Comparison of ENCODE assay signal across 28 cellular contexts in the genomic region with DNA sequence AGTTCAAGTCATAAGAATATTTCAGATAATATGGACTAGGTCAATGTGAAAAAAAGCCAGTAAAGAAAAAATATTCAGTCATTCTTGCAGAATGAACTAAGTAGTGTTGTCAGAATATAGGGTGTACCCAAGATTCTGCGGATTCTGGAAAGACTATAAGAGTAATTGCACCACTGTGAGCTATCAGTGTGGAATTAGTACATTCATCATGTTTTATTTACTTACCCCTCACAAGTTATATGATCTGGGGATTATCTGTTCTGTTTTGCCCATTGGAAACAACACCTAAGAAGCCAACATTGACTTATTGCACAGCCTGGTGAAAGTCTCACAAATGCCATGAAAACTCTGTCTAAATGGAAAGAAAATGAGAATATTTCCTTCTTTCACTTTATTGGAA.
"Had no signal": no experiment of that assay in that cellular context is flagged by ENCODE, and none has a peak within 500 bp of the region (broad histone marks: within the 10 kb centered on the region; RNA-seq: fewer than 3 reads in every experiment).

No MANE protein-coding gene starts in this region.

- H2AFZ ChIP-seq: neural progenitor cell, parathyroid adenoma had no signal

- H3K4me3 ChIP-seq: neural progenitor cell, ovary, psoas muscle, right lobe of liver, skin epidermis, smooth muscle cell, spleen, suprapubic skin, testis, tibial artery, transverse colon, upper lobe of right lung, uterus had no signal

- H3K9ac ChIP-seq: neural progenitor cell, parathyroid adenoma had no signal

- H3K4me2 ChIP-seq: neural progenitor cell, smooth muscle cell had no signal

- ATAC-seq: natural killer cell; psoas muscle; right cardiac atrium; right lobe of liver; stimulated activated memory B cell treated with anti-CD40 and anti-IgM and Interleukin-4, amounts not matched to agents 10 μg/mL and 1 μg/mL and 100 μg/mL, for 72 hours; stimulated activated naive CD8-positive, alpha-beta T cell treated with anti-CD3 and anti-CD28 coated beads, Interleukin-15, amount 100 ng/mL, for 72 hours; stimulated activated naive CD8-positive, alpha-beta T cell treated with anti-CD3 and anti-CD28 coated beads, Interleukin-15, Interleukin-2, amounts not matched to agents 100 U/mL and 50 U/mL, for 24 hours; upper lobe of right lung had no signal

- H3K36me3 ChIP-seq: neural progenitor cell, ovary, right lobe of liver, spleen, suprapubic skin, tibial artery, transverse colon, upper lobe of right lung, uterus had no signal

- H3K9me3 ChIP-seq: ovary, psoas muscle, right lobe of liver, suprapubic skin, testis, tibial artery, transverse colon, upper lobe of right lung, uterus had no signal

- H3K4me1 ChIP-seq: neural progenitor cell, parathyroid adenoma, psoas muscle, right lobe of liver, spleen, suprapubic skin, testis, tibial artery, transverse colon, upper lobe of right lung, uterus had no signal

- H3K27me3 ChIP-seq: neural progenitor cell, ovary, right lobe of liver, spleen, suprapubic skin, testis, tibial artery, transverse colon, upper lobe of right lung, uterus had no signal

- H3K79me2 ChIP-seq: parathyroid adenoma had no signal

- DNase-seq: natural killer cell; occipital lobe; ovary; posterior cingulate gyrus; psoas muscle; right cardiac atrium; right lobe of liver; spleen; stimulated activated CD4-positive, alpha-beta T cell treated with anti-CD3 and anti-CD28 coated beads, Interleukin-12 subunit alpha, Interleukin-12 subunit beta, amount 100 ng/mL, for 4 hours; stimulated activated CD4-positive, alpha-beta T cell treated with anti-CD3 and anti-CD28 coated beads, Interleukin-1b, Interleukin-23, amount 100 ng/mL, for 48 hours; stimulated activated CD4-positive, alpha-beta T cell treated with anti-CD3 and anti-CD28 coated beads, Interleukin-4, amount 100 ng/mL, for 1 hour; stimulated activated CD4-positive, alpha-beta T cell treated with anti-CD3 and anti-CD28 coated beads, Interleukin-4, amount 100 ng/mL, for 4 hours; stimulated activated CD8-positive, alpha-beta memory T cell treated with anti-CD3 and anti-CD28 coated beads, Interleukin-4, amount 100 ng/mL, for 48 hours; stimulated activated naive CD4-positive, alpha-beta T cell; stimulated activated naive CD8-positive, alpha-beta T cell treated with anti-CD3 and anti-CD28 coated beads, Interleukin-15, amount 100 ng/mL, for 72 hours; stimulated activated naive CD8-positive, alpha-beta T cell treated with anti-CD3 and anti-CD28 coated beads, Interleukin-15, Interleukin-2, amounts not matched to agents 100 U/mL and 50 U/mL, for 24 hours; substantia nigra; testis; tibial artery; transverse colon; upper lobe of right lung; uterus had no signal

- H3K27ac ChIP-seq: neural progenitor cell, ovary, parathyroid adenoma, psoas muscle, right lobe of liver, skin epidermis, spleen, suprapubic skin, testis, tibial artery, transverse colon, upper lobe of right lung, uterus had no signal
